ENCODE assay signal across 18 cellular contexts in genomic region chr2:42921721-42922120, GRCh38.
DNase-seq lines count a peak whose midpoint lies in the region; ATAC-seq and TF ChIP-seq lines count a peak whose summit lies in the region.
"Had no signal": no experiment of that assay in that cellular context is flagged by ENCODE, and none has a peak within 500 bp of the region (broad histone marks: within the 10 kb centered on the region; RNA-seq: fewer than 3 reads in every experiment).

No MANE protein-coding gene starts in this region.

- no peak overlapping the region for H3K27ac Mint-ChIP-seq in activated T-helper 1 cell treated with anti-CD3 and anti-CD28 coated beads, Interleukin-12 subunit alpha, Interleukin-12 subunit beta, Interleukin-2, Interleukin-4 antibody, amounts not matched to agents 30 ng/mL and 10 ng/mL and 1 ng/mL, durations not matched to agents 14 hours and 24 hours and 36 hours
- H3K27ac Mint-ChIP-seq in glutamatergic neuron (ENCODE audit: unreplicated experiment): no peak overlapping the region
- H3K27ac Mint-ChIP-seq: activated naive CD4-positive, alpha-beta T cell treated with anti-CD3 and anti-CD28 coated beads for 36 hours; B cell; naive thymus-derived CD4-positive, alpha-beta T cell; T-cell had no signal

- WGBS in esophagus squamous epithelium, 2 donors: 78 to 89% methylated on average over 2 to 3 of the region's 3 CpGs

- H3K9me3 ChIP-seq in WERI-Rb-1 (ENCODE audit: severe bottlenecking) (no peaks in the 10 kb centered on the region), esophagus squamous epithelium (no peaks in the 10 kb centered on the region), osteoblast (ENCODE audit: low read depth, low read length) (no peaks in the 10 kb centered on the region), tibial artery (no peaks in the 10 kb centered on the region)

- H3K9me3 Mint-ChIP-seq in activated T-helper 1 cell treated with anti-CD3 and anti-CD28 coated beads, Interleukin-12 subunit alpha, Interleukin-12 subunit beta, Interleukin-2, Interleukin-4 antibody, amounts not matched to agents 30 ng/mL and 10 ng/mL and 1 ng/mL, durations not matched to agents 14 hours and 24 hours and 36 hours: no peaks in the 10 kb centered on the region
- peaks cover 10% of the 10 kb centered on the region for H3K9me3 Mint-ChIP-seq in glutamatergic neuron (ENCODE audit: unreplicated experiment)
- H3K9me3 Mint-ChIP-seq: activated naive CD4-positive, alpha-beta T cell treated with anti-CD3 and anti-CD28 coated beads for 36 hours; naive thymus-derived CD4-positive, alpha-beta T cell; T-cell had no signal

- no peak overlapping the region for H3K4me3 Mint-ChIP-seq in activated T-helper 1 cell treated with anti-CD3 and anti-CD28 coated beads, Interleukin-12 subunit alpha, Interleukin-12 subunit beta, Interleukin-2, Interleukin-4 antibody, amounts not matched to agents 30 ng/mL and 10 ng/mL and 1 ng/mL, durations not matched to agents 14 hours and 24 hours and 36 hours
- H3K4me3 Mint-ChIP-seq in glutamatergic neuron (ENCODE audit: unreplicated experiment): no peak overlapping the region
- H3K4me3 Mint-ChIP-seq: activated naive CD4-positive, alpha-beta T cell treated with anti-CD3 and anti-CD28 coated beads for 36 hours; B cell; naive thymus-derived CD4-positive, alpha-beta T cell; T-cell had no signal

- TF ChIP-seq POLR2A in esophagus squamous epithelium (IDR thresholded peaks at IDR 0.05): no peak

- DNase-seq in WERI-Rb-1: no peak
- DNase-seq in esophagus squamous epithelium (lab: John Stamatoyannopoulos, UW): no peak
- no peak for DNase-seq in osteoblast (ENCODE audit: insufficient read length, low spot score, missing footprints)
- DNase-seq in tibial artery: no peak
- DNase-seq in activated T-helper 1 cell treated with anti-CD3 and anti-CD28 coated beads, Interleukin-12 subunit alpha, Interleukin-12 subunit beta, Interleukin-2, Interleukin-4 antibody, amounts not matched to agents 30 ng/mL and 10 ng/mL and 1 ng/mL, durations not matched to agents 14 hours and 24 hours and 36 hours (ENCODE audit: low spot score): no peak
- no peak for DNase-seq in glutamatergic neuron
- DNase-seq: activated naive CD4-positive, alpha-beta T cell treated with anti-CD3 and anti-CD28 coated beads for 36 hours; Calu3; naive thymus-derived CD4-positive, alpha-beta T cell; NCI-H2081 treated with DMSO at 0.1 percent for 48 hours; NCI-H510A treated with DMSO at 0.1 percent for 48 hours; stimulated activated naive CD4-positive, alpha-beta T cell treated with Interleukin-2 at 50 U/mL for 16 hours; T-cell had no signal

- H3K36me3 Mint-ChIP-seq in activated T-helper 1 cell treated with anti-CD3 and anti-CD28 coated beads, Interleukin-12 subunit alpha, Interleukin-12 subunit beta, Interleukin-2, Interleukin-4 antibody, amounts not matched to agents 30 ng/mL and 10 ng/mL and 1 ng/mL, durations not matched to agents 14 hours and 24 hours and 36 hours (ENCODE audit: low read depth): no peaks in the 10 kb centered on the region
- H3K36me3 Mint-ChIP-seq in glutamatergic neuron (ENCODE audit: unreplicated experiment): no peaks in the 10 kb centered on the region
- H3K36me3 Mint-ChIP-seq: naive thymus-derived CD4-positive, alpha-beta T cell; T-cell had no signal

- intact Hi-C loops in esophagus squamous epithelium (cut with DNase I) (no loop called here), tibial artery (cut with DNase I; ENCODE audit: low total_unique reads) (no loop called here)
- intact Hi-C loops in activated T-helper 1 cell treated with anti-CD3 and anti-CD28 coated beads, Interleukin-12 subunit alpha, Interleukin-12 subunit beta, Interleukin-2, Interleukin-4 antibody, amounts not matched to agents 30 ng/mL and 10 ng/mL and 1 ng/mL, durations not matched to agents 14 hours and 24 hours and 36 hours (cut with micrococcal nuclease): loop anchor here (10.0 kb wide), 1 partner anchor 67 kb away; no protein-coding TSS in a partner anchor

- H3K4me1 ChIP-seq in esophagus squamous epithelium (peaks cover 41 to 90% (median 59%) of the 10 kb centered on the region in 3 donors), osteoblast (ENCODE audit: insufficient read depth, low read length) (peaks cover 50% of the 10 kb centered on the region), tibial artery (peaks cover 13 to 67% (median 58%) of the 10 kb centered on the region in 4 donors)

- no peak overlapping the region for H3K4me3 ChIP-seq in WERI-Rb-1 (ENCODE audit: low read depth, low read length)
- no peak overlapping the region for H3K4me3 ChIP-seq in esophagus squamous epithelium
- H3K4me3 ChIP-seq in osteoblast (ENCODE audit: insufficient read depth, low read length): no peak overlapping the region
- H3K4me3 ChIP-seq in tibial artery: no peak overlapping the region
- H3K4me3 ChIP-seq: K562 had no signal

- H3K4me2 ChIP-seq in osteoblast (ENCODE audit: insufficient read depth, low read length): no peak overlapping the region

- ATAC-seq in HG03196 (IDR thresholded peaks at IDR 0.05; ENCODE audit: unreplicated experiment): no peak
- ATAC-seq: HCT116; naive thymus-derived CD4-positive, alpha-beta T cell; T-cell had no signal

- peak overlapping the region; percentile 37 for H3K27ac ChIP-seq in WERI-Rb-1
- peak overlapping the region in 3 of 4 donors; percentile 81 to 93 (median 91) for H3K27ac ChIP-seq in esophagus squamous epithelium
- H3K27ac ChIP-seq in osteoblast (ENCODE audit: low read depth, low read length): peak overlapping the region; percentile 98
- H3K27ac ChIP-seq in tibial artery: peak overlapping the region; percentile 85 to 92
- H3K27ac ChIP-seq: epithelial cell of prostate had no signal

- no peaks in the 10 kb centered on the region for H3K4me1 Mint-ChIP-seq in activated T-helper 1 cell treated with anti-CD3 and anti-CD28 coated beads, Interleukin-12 subunit alpha, Interleukin-12 subunit beta, Interleukin-2, Interleukin-4 antibody, amounts not matched to agents 30 ng/mL and 10 ng/mL and 1 ng/mL, durations not matched to agents 14 hours and 24 hours and 36 hours (ENCODE audit: low read depth)
- peaks cover 36% of the 10 kb centered on the region for H3K4me1 Mint-ChIP-seq in glutamatergic neuron (ENCODE audit: low read depth, unreplicated experiment)
- H3K4me1 Mint-ChIP-seq: B cell, T-cell had no signal

- H3K27me3 Mint-ChIP-seq in activated T-helper 1 cell treated with anti-CD3 and anti-CD28 coated beads, Interleukin-12 subunit alpha, Interleukin-12 subunit beta, Interleukin-2, Interleukin-4 antibody, amounts not matched to agents 30 ng/mL and 10 ng/mL and 1 ng/mL, durations not matched to agents 14 hours and 24 hours and 36 hours (ENCODE audit: insufficient read depth): peaks cover 3% of the 10 kb centered on the region
- H3K27me3 Mint-ChIP-seq in glutamatergic neuron (ENCODE audit: unreplicated experiment): peaks cover 11% of the 10 kb centered on the region

- H3K36me3 ChIP-seq in WERI-Rb-1 (no peaks in the 10 kb centered on the region), esophagus squamous epithelium (no peaks in the 10 kb centered on the region), osteoblast (ENCODE audit: insufficient read depth, low read length) (no peaks in the 10 kb centered on the region), tibial artery (no peaks in the 10 kb centered on the region)

- no peaks in the 10 kb centered on the region for H3K79me2 ChIP-seq in osteoblast (ENCODE audit: insufficient read depth, low read length)

- no peaks in the 10 kb centered on the region for H4K20me1 ChIP-seq in osteoblast (ENCODE audit: insufficient read depth, low read length)

- TF ChIP-seq CTCF in WERI-Rb-1 (IDR thresholded peaks at IDR 0.05; ENCODE audit: low read depth, low read length) (no peak), esophagus squamous epithelium (IDR thresholded peaks at IDR 0.05) (no peak), osteoblast (IDR thresholded peaks at IDR 0.05; ENCODE audit: extremely low read depth, low read depth, low read length) (no peak), tibial artery (IDR thresholded peaks at IDR 0.05) (no peak), glutamatergic neuron (IDR thresholded peaks at IDR 0.05; ENCODE audit: partially characterized antibody, unreplicated experiment) (no peak)

- H3K27me3 ChIP-seq in WERI-Rb-1 (ENCODE audit: insufficient read depth, low read depth, severe bottlenecking) (no peaks in the 10 kb centered on the region), esophagus squamous epithelium (no peaks in the 10 kb centered on the region), osteoblast (ENCODE audit: insufficient read depth, low read length) (no peaks in the 10 kb centered on the region), tibial artery (no peaks in the 10 kb centered on the region)

- H2AFZ ChIP-seq in osteoblast (ENCODE audit: low read length): no peak overlapping the region

Comparison
In these comparisons a context has a peak if more than half of its experiments do, and no peak if none do; other contexts are left out.
1. H3K27ac ChIP-seq: peak in every context shown above with its lines; median percentile 98 in osteoblast; 91 in esophagus squamous epithelium; 88 in tibial artery; 37 in WERI-Rb-1.